In the genomic region with DNA sequence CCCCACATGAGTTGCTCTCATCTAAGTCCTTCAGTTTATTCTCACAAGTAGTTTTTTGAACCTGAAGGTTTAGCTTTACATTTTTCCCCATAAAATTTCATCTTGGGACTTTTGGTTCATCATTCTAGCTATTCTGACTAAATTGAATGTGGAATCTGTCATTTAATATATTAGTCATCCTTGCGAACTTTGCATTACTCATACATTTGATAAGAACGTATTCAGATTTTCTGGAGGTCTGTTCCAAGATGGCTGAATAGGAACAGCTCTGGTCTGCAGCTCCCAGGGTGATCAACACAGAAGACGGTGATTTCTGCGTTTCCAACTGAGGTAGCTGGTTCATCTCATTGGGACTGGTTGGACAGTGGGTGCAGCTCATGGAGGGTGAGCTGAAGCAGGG, we compare ENCODE assay signal across 33 cellular contexts. TPM values are rescaled to one million over a fixed set of nuclear protein-coding genes. Genes with fewer than 3 reads are reported as not detected.
A peak's percentile ranks its signal among the peaks of the same experiment; 100 is the strongest.
DNase-seq lines count a peak whose midpoint lies in the region; ATAC-seq, FAIRE-seq and TF ChIP-seq lines count a peak whose summit lies in the region.
"Had no signal": no experiment of that assay in that cellular context is flagged by ENCODE, and none has a peak within 500 bp of the region (broad histone marks: within the 10 kb centered on the region; RNA-seq: fewer than 3 reads in every experiment).

No MANE protein-coding gene starts in this region.

- no peaks in the 10 kb centered on the region for H3K27me3 Mint-ChIP-seq in osteocyte (ENCODE audit: unreplicated experiment)
- H3K27me3 Mint-ChIP-seq: activated CD8-positive, alpha-beta memory T cell treated with anti-CD3 and anti-CD28 coated beads, Interleukin-2, amount 10 ng/mL, durations not matched to agents 7 days and 5 days; activated naive CD4-positive, alpha-beta T cell treated with anti-CD3 and anti-CD28 coated beads, Interleukin-2, amount 50 U/mL, for 24 hours had no signal

- no peak for TF ChIP-seq CTCF in RWPE1 (conservative IDR thresholded peaks at IDR 0.05; ENCODE audit: low read depth)
- TF ChIP-seq CTCF in epithelial cell of esophagus (IDR thresholded peaks at IDR 0.05; ENCODE audit: insufficient read depth, low read depth, low read length, missing control alignments): no peak
- TF ChIP-seq CTCF in osteocyte (IDR thresholded peaks at IDR 0.05): no peak
- no peak for TF ChIP-seq CTCF in kidney (IDR thresholded peaks at IDR 0.05; ENCODE audit: borderline replicate concordance, extremely low read depth, insufficient read depth)

- no peak for FAIRE-seq in kidney (lab: Jason Lieb, UNC)
- FAIRE-seq: GM12878, islet of Langerhans had no signal

- H3K27me3 ChIP-seq in ACC112 (ENCODE audit: insufficient read depth, low read length): no peaks in the 10 kb centered on the region
- H3K27me3 ChIP-seq: ascending aorta, esophagus squamous epithelium, neutrophil, suprapubic skin had no signal

- peak overlapping the region; percentile 5; the same call in 1 of the 2 replicates for H3K27ac ChIP-seq in ACC112 (ENCODE audit: low read depth, low read length)
- H3K27ac ChIP-seq in RWPE1: no peak overlapping the region
- no peak overlapping the region for H3K27ac ChIP-seq in kidney (ENCODE audit: low read depth in 2 of 2, low read length in 2 of 2)
- H3K27ac ChIP-seq: ascending aorta, esophagus squamous epithelium, neutrophil, prostate gland, suprapubic skin, VCaP had no signal

- H3K4me1 ChIP-seq in ACC112 (ENCODE audit: control insufficient read depth, insufficient read depth, low read length, unreplicated experiment) (peaks cover 32% of the 10 kb centered on the region), kidney (ENCODE audit: control insufficient read depth in 1 of 2, insufficient read depth in 1 of 2, low read depth in 1 of 2, low read length in 2 of 2) (no peaks in the 10 kb centered on the region)
- H3K4me1 ChIP-seq: ascending aorta, prostate gland, suprapubic skin had no signal

- no peaks in the 10 kb centered on the region for H3K79me2 ChIP-seq in ACC112 (ENCODE audit: control insufficient read depth, insufficient read depth, low read length, unreplicated experiment)

- H3K9ac ChIP-seq in kidney (ENCODE audit: low read length in 2 of 2): no peak overlapping the region

- H3K27ac Mint-ChIP-seq in osteocyte (ENCODE audit: unreplicated experiment): no peak overlapping the region
- H3K27ac Mint-ChIP-seq: activated CD8-positive, alpha-beta memory T cell treated with anti-CD3 and anti-CD28 coated beads, Interleukin-2, amount 10 ng/mL, durations not matched to agents 7 days and 5 days; activated naive CD4-positive, alpha-beta T cell treated with anti-CD3 and anti-CD28 coated beads, Interleukin-2, amount 50 U/mL, for 24 hours; dendritic cell treated with granulocyte-macrophage colony-stimulating factor and Interleukin-4, amounts not matched to agents 40 ng/mL and 50 ng/mL, for 4 days; endodermal cell; T-helper 2 cell treated with Interferon-gamma antibody and Interleukin-4, amounts not matched to agents 5 μg/mL and 100 μg/mL, for 36 hours had no signal

- DNase-seq in HCEC 1CT (peak; percentile 42), RWPE1 (ENCODE audit: low spot score) (peak; percentile 29), epithelial cell of esophagus (ENCODE audit: low read depth) (peak; percentile 21), osteocyte (ENCODE audit: extremely low spot score, unreplicated experiment) (no peak), kidney (no peak)
- DNase-seq in activated CD8-positive, alpha-beta memory T cell treated with anti-CD3 and anti-CD28 coated beads for 24 hours: no peak
- DNase-seq: activated CD4-positive, alpha-beta T cell treated with anti-CD3 and anti-CD28 coated beads, Interleukin-2, amount 50 U/mL, for 1 hour; activated CD8-positive, alpha-beta memory T cell treated with anti-CD3 and anti-CD28 coated beads, Interleukin-2, amount 10 ng/mL, durations not matched to agents 7 days and 5 days; Calu3; central memory CD4-positive, alpha-beta T cell; DND-41; endodermal cell; esophagus squamous epithelium; GOT3; left ventricle myocardium inferior; NCI-H1105; NCI-H2029; stimulated activated CD4-positive, alpha-beta T cell treated with anti-CD3 and anti-CD28 coated beads, Interleukin-12 subunit alpha, Interleukin-12 subunit beta, amount 100 ng/mL, for 4 hours; stimulated activated CD4-positive, alpha-beta T cell treated with anti-CD3 and anti-CD28 coated beads, Interleukin-4, amount 100 ng/mL, for 1 hour had no signal

- peak overlapping the region; percentile 3 for H2AFZ ChIP-seq in ACC112 (ENCODE audit: low read length, unreplicated experiment)

- CTCF ChIA-PET in RWPE1 (lab: Yijun Ruan, JAX): interaction anchor here (0.9 kb wide), 1 partner anchor 133 kb away, joined by 3 read pairs; no protein-coding TSS in a partner anchor

- peaks cover 6% of the 10 kb centered on the region for H3K4me1 Mint-ChIP-seq in osteocyte (ENCODE audit: unreplicated experiment)
- H3K4me1 Mint-ChIP-seq: activated CD8-positive, alpha-beta memory T cell treated with anti-CD3 and anti-CD28 coated beads, Interleukin-2, amount 10 ng/mL, durations not matched to agents 7 days and 5 days; activated naive CD4-positive, alpha-beta T cell treated with anti-CD3 and anti-CD28 coated beads, Interleukin-2, amount 50 U/mL, for 24 hours had no signal

- no peaks in the 10 kb centered on the region for H3K36me3 ChIP-seq in ACC112 (ENCODE audit: insufficient read depth, low read length)
- H3K36me3 ChIP-seq in kidney (ENCODE audit: control insufficient read depth in 1 of 2, insufficient read depth in 2 of 2, low read length in 2 of 2): no peaks in the 10 kb centered on the region
- H3K36me3 ChIP-seq: ascending aorta, esophagus squamous epithelium, left ventricle myocardium inferior, neutrophil, prostate gland, suprapubic skin had no signal

- POLR2A ChIA-PET in RWPE1 (lab: Yijun Ruan, JAX; ENCODE audit: low non-redundant PET): no interaction called here

- no peak for ATAC-seq in HG03097 (IDR thresholded peaks at IDR 0.05; ENCODE audit: low FRiP score, unreplicated experiment)
- ATAC-seq: activated CD8-positive, alpha-beta memory T cell treated with anti-CD3 and anti-CD28 coated beads, Interleukin-2, amount 10 ng/mL, durations not matched to agents 7 days and 5 days; GM12878; Right ventricle myocardium inferior; sciatic nerve had no signal

- intact Hi-C loops in kidney (cut with DNase I): no loop called here

- H3K36me3 Mint-ChIP-seq in osteocyte (ENCODE audit: unreplicated experiment): no peaks in the 10 kb centered on the region
- H3K36me3 Mint-ChIP-seq: activated CD8-positive, alpha-beta memory T cell treated with anti-CD3 and anti-CD28 coated beads, Interleukin-2, amount 10 ng/mL, durations not matched to agents 7 days and 5 days; activated naive CD4-positive, alpha-beta T cell treated with anti-CD3 and anti-CD28 coated beads, Interleukin-2, amount 50 U/mL, for 24 hours had no signal

- no peak overlapping the region for H3K4me3 Mint-ChIP-seq in osteocyte (ENCODE audit: unreplicated experiment)
- H3K4me3 Mint-ChIP-seq: activated CD8-positive, alpha-beta memory T cell treated with anti-CD3 and anti-CD28 coated beads, Interleukin-2, amount 10 ng/mL, durations not matched to agents 7 days and 5 days; activated naive CD4-positive, alpha-beta T cell treated with anti-CD3 and anti-CD28 coated beads, Interleukin-2, amount 50 U/mL, for 24 hours; dendritic cell treated with granulocyte-macrophage colony-stimulating factor and Interleukin-4, amounts not matched to agents 40 ng/mL and 50 ng/mL, for 4 days; endodermal cell; T-helper 2 cell treated with Interferon-gamma antibody and Interleukin-4, amounts not matched to agents 5 μg/mL and 100 μg/mL, for 36 hours had no signal

- no peaks in the 10 kb centered on the region for H3K9me3 Mint-ChIP-seq in osteocyte (ENCODE audit: unreplicated experiment)
- H3K9me3 Mint-ChIP-seq: activated naive CD4-positive, alpha-beta T cell treated with anti-CD3 and anti-CD28 coated beads, Interleukin-2, amount 50 U/mL, for 24 hours; dendritic cell treated with granulocyte-macrophage colony-stimulating factor and Interleukin-4, amounts not matched to agents 40 ng/mL and 50 ng/mL, for 4 days; endodermal cell; T-helper 2 cell treated with Interferon-gamma antibody and Interleukin-4, amounts not matched to agents 5 μg/mL and 100 μg/mL, for 36 hours had no signal

- no peaks in the 10 kb centered on the region for H3K9me3 ChIP-seq in kidney (ENCODE audit: control insufficient read depth in 1 of 2, low read length in 2 of 2)
- H3K9me3 ChIP-seq: ascending aorta, esophagus squamous epithelium, left ventricle myocardium inferior, neutrophil, prostate gland, suprapubic skin had no signal

- no peak overlapping the region for H3K4me3 ChIP-seq in ACC112 (ENCODE audit: low read depth, low read length)
- no peak overlapping the region for H3K4me3 ChIP-seq in epithelial cell of esophagus (ENCODE audit: low read length)
- H3K4me3 ChIP-seq in kidney (ENCODE audit: low read length in 2 of 2): no peak overlapping the region
- H3K4me3 ChIP-seq: ascending aorta, esophagus squamous epithelium, GM12878, left ventricle myocardium inferior, prostate gland, suprapubic skin had no signal

RNA-seq across cellular contexts. Expression of a gene that starts 59.8 kb away (rescaled TPM):
- total RNA-seq in osteocyte (27.9 and 36.2 TPM in 2 replicates), kidney (33.8 TPM)
- polyA plus RNA-seq in kidney (ENCODE audit: insufficient read depth, low read depth, low replicate concordance): 11.1 TPM

Comparison
In these comparisons a context has a peak if more than half of its experiments do, and no peak if none do; other contexts are left out.
1. DNase-seq: peak in HCEC 1CT (single experiment), RWPE1 (single experiment) and epithelial cell of esophagus (single experiment); none in osteocyte (single experiment), activated CD8-positive, alpha-beta memory T cell treated with anti-CD3 and anti-CD28 coated beads for 24 hours (single experiment) and kidney (single experiment).